In the genomic region with DNA sequence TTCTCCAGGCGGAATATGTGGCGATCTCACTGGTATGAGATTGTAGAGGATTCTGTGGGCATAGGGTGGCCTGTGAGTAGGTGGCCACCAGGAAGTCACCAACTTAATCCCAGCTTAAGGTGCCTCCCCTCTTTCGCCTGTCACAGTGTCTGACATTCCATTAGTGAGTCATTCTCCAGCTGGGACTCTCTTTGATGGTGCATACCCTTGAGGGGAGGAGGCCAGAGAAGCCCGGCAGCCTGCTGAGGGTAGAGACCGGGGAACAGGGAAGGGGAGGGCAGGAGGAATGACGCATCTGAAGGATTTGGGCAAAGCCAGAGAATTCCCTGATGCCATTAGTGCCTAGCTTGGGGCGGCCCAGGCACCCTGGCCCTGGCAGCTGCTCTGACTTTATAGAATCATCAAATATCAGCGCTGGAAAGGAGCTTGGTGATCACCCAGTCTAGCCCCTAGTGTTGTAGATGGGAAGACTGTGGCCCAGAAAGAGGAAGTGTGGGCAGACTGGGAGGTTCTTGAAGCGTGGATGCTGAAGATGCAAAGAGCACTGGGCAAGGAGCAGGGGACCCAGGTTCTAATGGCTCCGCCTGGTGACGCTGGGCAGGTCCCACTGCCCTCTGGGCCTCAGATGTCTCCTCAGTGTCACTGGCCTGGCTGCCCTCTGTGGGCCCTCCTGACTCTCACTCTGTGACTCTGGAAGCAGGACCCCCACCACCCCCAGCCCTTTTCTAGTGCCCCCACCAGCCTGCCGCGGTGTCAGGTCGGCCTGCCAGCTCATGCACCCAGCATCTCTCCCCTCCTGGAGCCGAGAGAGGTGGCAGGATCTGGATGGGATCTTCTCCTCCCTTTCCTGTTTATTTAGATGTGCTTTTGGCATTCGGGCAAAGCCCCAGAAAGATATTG, we compare ENCODE assay signal across 9 cellular contexts. TPM values are rescaled to one million over a fixed set of nuclear protein-coding genes. Genes with fewer than 3 reads are reported as not detected.
A peak's percentile ranks its signal among the peaks of the same experiment; 100 is the strongest.
DNase-seq lines count a peak whose midpoint lies in the region; ATAC-seq and TF ChIP-seq lines count a peak whose summit lies in the region.
"Had no signal": no experiment of that assay in that cellular context is flagged by ENCODE, and none has a peak within 500 bp of the region (broad histone marks: within the 10 kb centered on the region; RNA-seq: fewer than 3 reads in every experiment).

No MANE protein-coding gene starts in this region.

- DNase-seq in Right ventricle myocardium inferior (ENCODE audit: missing footprints): peak; percentile 23
- DNase-seq in cardiac septum (ENCODE audit: low spot score): no peak
- DNase-seq in lower lobe of right lung: no peak
- no peak for DNase-seq in NCI-H748 (lab: John Stamatoyannopoulos, UW; ENCODE audit: unreplicated experiment)
- no peak for DNase-seq in SK-N-DZ (ENCODE audit: low spot score)
- DNase-seq in activated CD8-positive, alpha-beta T cell treated with anti-CD3 and anti-CD28 coated beads for 36 hours: no peak
- DNase-seq: T-cell had no signal

- ATAC-seq in Right ventricle myocardium inferior (peak; percentile 43), lower lobe of right lung (peak; percentile 79 to 85), GM19467 (IDR thresholded peaks at IDR 0.05; ENCODE audit: unreplicated experiment) (no peak)
- ATAC-seq in activated CD8-positive, alpha-beta T cell treated with anti-CD3 and anti-CD28 coated beads for 36 hours: no peak
- ATAC-seq: T-cell had no signal

- H3K9me3 ChIP-seq in lower lobe of right lung: no peaks in the 10 kb centered on the region

- no peak overlapping the region for H3K4me3 ChIP-seq in lower lobe of right lung

- CTCF ChIA-PET in activated CD8-positive, alpha-beta T cell treated with anti-CD3 and anti-CD28 coated beads for 36 hours (lab: Charles Lee): interaction anchor here (1.0 to 1.8 kb wide), 2 partner anchors 12 to 147 kb away, joined by 4 to 5 read pairs; no protein-coding TSS in a partner anchor

- H3K36me3 ChIP-seq in lower lobe of right lung: no peaks in the 10 kb centered on the region

- H3K4me1 Mint-ChIP-seq in activated CD8-positive, alpha-beta T cell treated with anti-CD3 and anti-CD28 coated beads for 36 hours (ENCODE audit: low read depth): no peaks in the 10 kb centered on the region

- no peak for TF ChIP-seq CTCF in lower lobe of right lung (IDR thresholded peaks at IDR 0.05)
- TF ChIP-seq CTCF in activated CD8-positive, alpha-beta T cell treated with anti-CD3 and anti-CD28 coated beads for 36 hours (IDR thresholded peaks at IDR 0.05): no peak

- peaks cover 12% of the 10 kb centered on the region for H3K27me3 Mint-ChIP-seq in activated CD8-positive, alpha-beta T cell treated with anti-CD3 and anti-CD28 coated beads for 36 hours

- H3K9me3 Mint-ChIP-seq in activated CD8-positive, alpha-beta T cell treated with anti-CD3 and anti-CD28 coated beads for 36 hours: no peaks in the 10 kb centered on the region
- H3K9me3 Mint-ChIP-seq: T-cell had no signal

- H3K4me1 ChIP-seq in lower lobe of right lung: peaks cover 23% of the 10 kb centered on the region

- no peaks in the 10 kb centered on the region for H3K36me3 Mint-ChIP-seq in activated CD8-positive, alpha-beta T cell treated with anti-CD3 and anti-CD28 coated beads for 36 hours (ENCODE audit: low read depth)
- H3K36me3 Mint-ChIP-seq: T-cell had no signal

- H3K4me3 Mint-ChIP-seq in activated CD8-positive, alpha-beta T cell treated with anti-CD3 and anti-CD28 coated beads for 36 hours: no peak overlapping the region
- H3K4me3 Mint-ChIP-seq: T-cell had no signal

- H3K27ac Mint-ChIP-seq in activated CD8-positive, alpha-beta T cell treated with anti-CD3 and anti-CD28 coated beads for 36 hours: no peak overlapping the region
- H3K27ac Mint-ChIP-seq: T-cell had no signal

- POLR2A ChIA-PET in activated CD8-positive, alpha-beta T cell treated with anti-CD3 and anti-CD28 coated beads for 36 hours (lab: Charles Lee): no interaction called here

- H3K27ac ChIP-seq in cingulate gyrus (ENCODE audit: low read depth, low read length): peak overlapping the region; percentile 22
- H3K27ac ChIP-seq in lower lobe of right lung: peak overlapping the region; percentile 41

- intact Hi-C loops in Right ventricle myocardium inferior (cut with DNase I) (loop anchor here (5.0 to 10.0 kb wide), 2 partner anchors 51 to 238 kb away; no protein-coding TSS in a partner anchor), cardiac septum (cut with DNase I) (loop anchor here (5.0 kb wide), 1 partner anchor 51 kb away; no protein-coding TSS in a partner anchor), lower lobe of right lung (cut with DNase I) (no loop called here)
- intact Hi-C loops in activated CD8-positive, alpha-beta T cell treated with anti-CD3 and anti-CD28 coated beads for 36 hours (cut with micrococcal nuclease): no loop called here

- H3K27me3 ChIP-seq in lower lobe of right lung (ENCODE audit: low read depth): no peaks in the 10 kb centered on the region

RNA-seq across cellular contexts. Expression of gene DAB2IP, which starts 41.4 kb away (rescaled TPM):
- total RNA-seq in Right ventricle myocardium inferior (53.0 TPM), cardiac septum (60.3 TPM), lower lobe of right lung (54.1 TPM)
- 19.9 and 27.0 TPM in 2 replicates for polyA plus RNA-seq in SK-N-DZ (2014; cell fraction: cytosol; rRNA removed)
- polyA plus RNA-seq in SK-N-DZ (2014; cell fraction: nucleus; rRNA removed): 18.5 and 25.6 TPM in 2 replicates
- total RNA-seq in activated CD8-positive, alpha-beta T cell treated with anti-CD3 and anti-CD28 coated beads for 36 hours: 1 to 10 TPM in 1 of 2 experiments, under 1 TPM in 1; 0.54 to 1.5 TPM

Comparison
In these comparisons a context has a peak if more than half of its experiments do, and no peak if none do; other contexts are left out.
1. ATAC-seq: peak in Right ventricle myocardium inferior (single experiment) and lower lobe of right lung (2 of 2); none in GM19467 (single experiment) and activated CD8-positive, alpha-beta T cell treated with anti-CD3 and anti-CD28 coated beads for 36 hours (single experiment).
2. RNA of gene DAB2IP, which starts 41.4 kb away (total RNA-seq): 60.3 TPM in cardiac septum (single experiment), 54.1 TPM in lower lobe of right lung (single experiment) and 53.0 TPM in Right ventricle myocardium inferior (single experiment); 0.54 to 1.5 TPM in activated CD8-positive, alpha-beta T cell treated with anti-CD3 and anti-CD28 coated beads for 36 hours; every median in the first group is over 10 times any median in the second.
3. intact Hi-C loops: an anchor here in Right ventricle myocardium inferior (5.0 to 10.0 kb wide) and cardiac septum (5.0 kb wide); none called in lower lobe of right lung and activated CD8-positive, alpha-beta T cell treated with anti-CD3 and anti-CD28 coated beads for 36 hours.